1 cellular context compared by ENCODE assay signal in the genomic region with DNA sequence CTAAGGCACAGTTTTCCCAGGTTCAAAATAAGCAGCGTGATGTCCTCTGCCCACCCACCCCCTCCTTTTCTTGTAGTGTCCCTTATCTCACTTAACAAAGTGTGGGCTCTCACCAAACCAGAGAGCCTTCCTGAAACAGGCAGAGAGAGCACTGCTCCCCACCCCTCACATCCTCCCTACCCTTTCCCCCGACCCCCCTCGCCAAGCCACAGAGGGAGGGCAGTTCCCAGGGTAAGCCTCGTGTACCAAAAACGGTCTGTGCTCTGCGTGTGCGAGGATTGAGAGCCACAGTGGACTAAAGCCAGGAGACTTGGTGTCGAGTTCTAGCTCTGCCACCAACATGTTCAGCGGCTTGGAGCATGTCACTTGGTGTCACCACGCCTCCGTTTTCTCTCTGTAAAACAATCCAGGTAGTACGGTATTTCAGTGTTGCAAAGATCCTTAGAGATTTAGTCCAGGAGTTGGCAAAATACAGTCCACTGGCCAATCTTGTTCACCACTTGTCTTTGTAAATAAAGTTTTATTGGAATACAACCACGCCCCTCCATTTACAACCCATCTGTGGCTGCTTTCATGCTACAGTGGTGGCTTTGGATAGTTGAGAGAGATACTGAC.
TF ChIP-seq lines count a peak whose summit lies in the region.

No MANE protein-coding gene starts in this region.

TF ChIP-seq in K562, 482 proteins besides CTCF, POLR2A, EP300 and RAD21 (continued from another document and continues in another):
- peak; percentile 86 for TF ChIP-seq VEZF1 (CRISPR knock-in tag; IDR thresholded peaks at IDR 0.05)
- TF ChIP-seq EZH2 (IDR thresholded peaks at IDR 0.05; ENCODE audit: borderline replicate concordance, low read depth, low read length): no peak
- TF ChIP-seq ZNF764 (CRISPR knock-in tag; IDR thresholded peaks at IDR 0.05; ENCODE audit: low read depth): 0 out of 2 replicates have a peak, but pooled peaks have one; percentile 25
- TF ChIP-seq MTF1 (CRISPR knock-in tag; IDR thresholded peaks at IDR 0.05; ENCODE audit: borderline replicate concordance): 0 out of 2 replicates have a peak, but pooled peaks have one; percentile 37
- no peak for TF ChIP-seq ZSCAN29 (IDR thresholded peaks at IDR 0.05)
- no peak for TF ChIP-seq KHSRP (IDR thresholded peaks at IDR 0.05)
- TF ChIP-seq, protein P1, sequence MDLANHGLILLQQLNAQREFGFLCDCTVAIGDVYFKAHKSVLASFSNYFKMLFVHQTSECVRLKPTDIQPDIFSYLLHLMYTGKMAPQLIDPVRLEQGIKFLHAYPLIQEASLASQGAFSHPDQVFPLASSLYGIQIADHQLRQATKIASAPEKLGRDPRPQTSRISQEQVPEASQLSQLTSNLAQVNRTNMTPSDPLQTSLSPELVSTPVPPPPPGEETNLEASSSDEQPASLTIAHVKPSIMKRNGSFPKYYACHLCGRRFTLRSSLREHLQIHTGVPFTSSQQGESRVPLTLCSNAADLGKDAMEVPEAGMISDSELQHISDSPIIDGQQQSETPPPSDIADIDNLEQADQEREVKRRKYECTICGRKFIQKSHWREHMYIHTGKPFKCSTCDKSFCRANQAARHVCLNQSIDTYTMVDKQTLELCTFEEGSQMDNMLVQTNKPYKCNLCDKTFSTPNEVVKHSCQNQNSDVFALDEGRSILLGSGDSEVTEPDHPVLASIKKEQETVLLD (IDR thresholded peaks at IDR 0.05): peak; percentile 50; the same call in 1 of the 2 replicates
- TF ChIP-seq HDGF (IDR thresholded peaks at IDR 0.05): no peak
- TF ChIP-seq, protein P2, sequence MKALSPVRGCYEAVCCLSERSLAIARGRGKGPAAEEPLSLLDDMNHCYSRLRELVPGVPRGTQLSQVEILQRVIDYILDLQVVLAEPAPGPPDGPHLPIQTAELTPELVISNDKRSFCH (CRISPR knock-in tag; IDR thresholded peaks at IDR 0.05): no peak
- TF ChIP-seq, protein P2 (tag; IDR thresholded peaks at IDR 0.05): no peak
- TF ChIP-seq, protein P3, sequence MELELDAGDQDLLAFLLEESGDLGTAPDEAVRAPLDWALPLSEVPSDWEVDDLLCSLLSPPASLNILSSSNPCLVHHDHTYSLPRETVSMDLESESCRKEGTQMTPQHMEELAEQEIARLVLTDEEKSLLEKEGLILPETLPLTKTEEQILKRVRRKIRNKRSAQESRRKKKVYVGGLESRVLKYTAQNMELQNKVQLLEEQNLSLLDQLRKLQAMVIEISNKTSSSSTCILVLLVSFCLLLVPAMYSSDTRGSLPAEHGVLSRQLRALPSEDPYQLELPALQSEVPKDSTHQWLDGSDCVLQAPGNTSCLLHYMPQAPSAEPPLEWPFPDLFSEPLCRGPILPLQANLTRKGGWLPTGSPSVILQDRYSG (tag; conservative IDR thresholded peaks at IDR 0.05; ENCODE audit: low read depth): peak; percentile 36
- TF ChIP-seq CBFB (CRISPR knock-in tag; IDR thresholded peaks at IDR 0.05): 0 out of 2 replicates have a peak, but pooled peaks have one; percentile 23
- peak; percentile 42; the same call in 1 of the 2 replicates for TF ChIP-seq GMEB1 (CRISPR knock-in tag; IDR thresholded peaks at IDR 0.05)
- TF ChIP-seq ZNF655 (CRISPR knock-in tag; IDR thresholded peaks at IDR 0.05): no peak
- 0 out of 2 replicates have a peak, but pooled peaks have one; percentile 15 for TF ChIP-seq ZNF239 (CRISPR knock-in tag; IDR thresholded peaks at IDR 0.05)
- no peak for TF ChIP-seq ESRRB (CRISPR knock-in tag; IDR thresholded peaks at IDR 0.05; ENCODE audit: borderline replicate concordance)
- TF ChIP-seq, protein P4, sequence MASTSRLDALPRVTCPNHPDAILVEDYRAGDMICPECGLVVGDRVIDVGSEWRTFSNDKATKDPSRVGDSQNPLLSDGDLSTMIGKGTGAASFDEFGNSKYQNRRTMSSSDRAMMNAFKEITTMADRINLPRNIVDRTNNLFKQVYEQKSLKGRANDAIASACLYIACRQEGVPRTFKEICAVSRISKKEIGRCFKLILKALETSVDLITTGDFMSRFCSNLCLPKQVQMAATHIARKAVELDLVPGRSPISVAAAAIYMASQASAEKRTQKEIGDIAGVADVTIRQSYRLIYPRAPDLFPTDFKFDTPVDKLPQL (IDR thresholded peaks at IDR 0.05; ENCODE audit: extremely low read depth, insufficient read length): no peak
- peak; percentile 66; the same call in 1 of the 2 replicates for TF ChIP-seq ZNF668 (CRISPR knock-in tag; IDR thresholded peaks at IDR 0.05)
- no peak for TF ChIP-seq FOXA1 (IDR thresholded peaks at IDR 0.05; ENCODE audit: borderline replicate concordance)
- peak in 1 of 2 experiments; percentile 56; a peak in 1 of 3 replicates for TF ChIP-seq CBX3 (IDR thresholded peaks at IDR 0.05; ENCODE audit: borderline replicate concordance in 1 of 2, low read length in 2 of 2)
- TF ChIP-seq OTX1 (CRISPR knock-in tag; IDR thresholded peaks at IDR 0.05): 0 out of 2 replicates have a peak, but pooled peaks have one; percentile 64
- 0 out of 2 replicates have a peak, but pooled peaks have one; percentile 21 for TF ChIP-seq ZNF311 (CRISPR knock-in tag; IDR thresholded peaks at IDR 0.05)
- peak; percentile 42; the same call in 1 of the 2 replicates for TF ChIP-seq NBN (IDR thresholded peaks at IDR 0.05; ENCODE audit: low read depth)
- TF ChIP-seq HIVEP1 (CRISPR knock-in tag; IDR thresholded peaks at IDR 0.05): peak; percentile 69; the same call in 1 of the 2 replicates
- no peak for TF ChIP-seq ZEB2 (IDR thresholded peaks at IDR 0.05)
- TF ChIP-seq ZNF589 (CRISPR knock-in tag; IDR thresholded peaks at IDR 0.05; ENCODE audit: low read depth): peak; percentile 59; the same call in 1 of the 2 replicates
- TF ChIP-seq EP400 (IDR thresholded peaks at IDR 0.05): peak; percentile 64
- TF ChIP-seq SP1 (CRISPR knock-in tag; IDR thresholded peaks at IDR 0.05): peak; percentile 93
- no peak for TF ChIP-seq RB1 (IDR thresholded peaks at IDR 0.05; ENCODE audit: low read depth)
- TF ChIP-seq ZNF174 (CRISPR knock-in tag; IDR thresholded peaks at IDR 0.05): peak; percentile 32; the same call in 1 of the 2 replicates
- no peak for TF ChIP-seq PCBP1 (IDR thresholded peaks at IDR 0.05; ENCODE audit: low read depth, low read length, poor library complexity, severe bottlenecking)
- TF ChIP-seq, protein P5, sequence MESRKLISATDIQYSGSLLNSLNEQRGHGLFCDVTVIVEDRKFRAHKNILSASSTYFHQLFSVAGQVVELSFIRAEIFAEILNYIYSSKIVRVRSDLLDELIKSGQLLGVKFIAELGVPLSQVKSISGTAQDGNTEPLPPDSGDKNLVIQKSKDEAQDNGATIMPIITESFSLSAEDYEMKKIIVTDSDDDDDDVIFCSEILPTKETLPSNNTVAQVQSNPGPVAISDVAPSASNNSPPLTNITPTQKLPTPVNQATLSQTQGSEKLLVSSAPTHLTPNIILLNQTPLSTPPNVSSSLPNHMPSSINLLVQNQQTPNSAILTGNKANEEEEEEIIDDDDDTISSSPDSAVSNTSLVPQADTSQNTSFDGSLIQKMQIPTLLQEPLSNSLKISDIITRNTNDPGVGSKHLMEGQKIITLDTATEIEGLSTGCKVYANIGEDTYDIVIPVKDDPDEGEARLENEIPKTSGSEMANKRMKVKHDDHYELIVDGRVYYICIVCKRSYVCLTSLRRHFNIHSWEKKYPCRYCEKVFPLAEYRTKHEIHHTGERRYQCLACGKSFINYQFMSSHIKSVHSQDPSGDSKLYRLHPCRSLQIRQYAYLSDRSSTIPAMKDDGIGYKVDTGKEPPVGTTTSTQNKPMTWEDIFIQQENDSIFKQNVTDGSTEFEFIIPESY (CRISPR knock-in tag; IDR thresholded peaks at IDR 0.05): no peak
- no peak for TF ChIP-seq POLR2AphosphoS5 (IDR thresholded peaks at IDR 0.05; ENCODE audit: control insufficient read depth, insufficient read depth, low read depth, low read length)
- peak; percentile 64; the same call in 1 of the 2 replicates for TF ChIP-seq ZNF197 (CRISPR knock-in tag; IDR thresholded peaks at IDR 0.05; ENCODE audit: low read depth)
- peak; percentile 22; the same call in 1 of the 2 replicates for TF ChIP-seq PHF8 (IDR thresholded peaks at IDR 0.05; ENCODE audit: borderline replicate concordance, low read length)
- TF ChIP-seq ARID4B (CRISPR knock-in tag; IDR thresholded peaks at IDR 0.05): 0 out of 2 replicates have a peak, but pooled peaks have one; percentile 32
- TF ChIP-seq, protein P6, sequence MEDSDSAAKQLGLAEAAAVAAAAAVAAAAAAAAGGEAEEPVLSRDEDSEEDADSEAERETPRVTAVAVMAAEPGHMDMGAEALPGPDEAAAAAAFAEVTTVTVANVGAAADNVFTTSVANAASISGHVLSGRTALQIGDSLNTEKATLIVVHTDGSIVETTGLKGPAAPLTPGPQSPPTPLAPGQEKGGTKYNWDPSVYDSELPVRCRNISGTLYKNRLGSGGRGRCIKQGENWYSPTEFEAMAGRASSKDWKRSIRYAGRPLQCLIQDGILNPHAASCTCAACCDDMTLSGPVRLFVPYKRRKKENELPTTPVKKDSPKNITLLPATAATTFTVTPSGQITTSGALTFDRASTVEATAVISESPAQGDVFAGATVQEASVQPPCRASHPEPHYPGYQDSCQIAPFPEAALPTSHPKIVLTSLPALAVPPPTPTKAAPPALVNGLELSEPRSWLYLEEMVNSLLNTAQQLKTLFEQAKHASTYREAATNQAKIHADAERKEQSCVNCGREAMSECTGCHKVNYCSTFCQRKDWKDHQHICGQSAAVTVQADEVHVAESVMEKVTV (CRISPR knock-in tag; IDR thresholded peaks at IDR 0.05): 0 out of 2 replicates have a peak, but pooled peaks have one; percentile 10
- 0 out of 2 replicates have a peak, but pooled peaks have one; percentile 10 for TF ChIP-seq ZNF354B (CRISPR knock-in tag; IDR thresholded peaks at IDR 0.05)
